10 cellular contexts compared by ENCODE assay signal in the genomic region with DNA sequence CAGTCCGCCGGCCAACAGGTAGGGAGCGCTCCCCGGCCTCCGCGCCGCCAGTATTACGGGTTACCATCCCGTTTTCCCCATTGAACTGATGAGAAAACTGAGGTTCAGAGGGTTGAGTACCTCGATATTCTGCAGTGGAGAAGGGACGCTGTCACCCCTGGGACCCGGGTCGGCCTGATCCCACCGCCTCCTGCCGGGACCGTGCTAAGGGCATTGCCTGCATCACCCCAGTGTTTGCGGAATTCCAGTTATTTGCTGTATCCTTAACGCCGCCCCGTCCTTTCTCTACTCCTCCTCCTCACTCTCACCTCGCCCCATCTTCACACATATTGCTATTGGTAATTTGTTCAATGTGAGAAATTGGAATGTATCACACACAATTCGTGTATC. TPM values are rescaled to one million over a fixed set of nuclear protein-coding genes. Genes with fewer than 3 reads are reported as not detected.
DNase-seq lines count a peak whose midpoint lies in the region; ATAC-seq and TF ChIP-seq lines count a peak whose summit lies in the region.
"Had no signal": no experiment of that assay in that cellular context is flagged by ENCODE, and none has a peak within 500 bp of the region (broad histone marks: within the 10 kb centered on the region; RNA-seq: fewer than 3 reads in every experiment).

No MANE protein-coding gene starts in this region.

- H3K4me3 Mint-ChIP-seq in activated CD4-positive, alpha-beta T cell treated with anti-CD3 and anti-CD28 coated beads for 36 hours: peak overlapping the region; percentile 44

- no peaks in the 10 kb centered on the region for H3K36me3 ChIP-seq in ascending aorta
- no peaks in the 10 kb centered on the region for H3K36me3 ChIP-seq in thymus (ENCODE audit: control insufficient read depth, insufficient read depth)

- 5% methylated on average over 22 of the region's 22 CpGs for WGBS in thymus

- no peaks in the 10 kb centered on the region for H3K9me3 ChIP-seq in ascending aorta
- no peaks in the 10 kb centered on the region for H3K9me3 ChIP-seq in thymus (ENCODE audit: control insufficient read depth)

- H3K4me3 ChIP-seq in ascending aorta (peak overlapping the region; percentile 93), thymus (ENCODE audit: low read length) (peak overlapping the region; percentile 37)

- H3K27me3 ChIP-seq in ascending aorta (no peaks in the 10 kb centered on the region), thymus (ENCODE audit: control insufficient read depth, insufficient read depth) (peaks cover 42% of the 10 kb centered on the region)

- H3K27ac Mint-ChIP-seq in activated CD4-positive, alpha-beta T cell treated with anti-CD3 and anti-CD28 coated beads for 36 hours: no peak overlapping the region

- peaks cover 61% of the 10 kb centered on the region for H3K27me3 Mint-ChIP-seq in activated CD4-positive, alpha-beta T cell treated with anti-CD3 and anti-CD28 coated beads for 36 hours

- no peak for DNase-seq in activated CD4-positive, alpha-beta T cell treated with anti-CD3 and anti-CD28 coated beads for 36 hours
- no peak for DNase-seq in activated CD4-positive, alpha-beta T cell treated with anti-CD3 and anti-CD28 coated beads for 4 hours
- DNase-seq in ascending aorta (ENCODE audit: low spot score in 2 of 2) (no peak), kidney glomerular epithelial cell (lab: John Stamatoyannopoulos, UW) (peak; percentile 6), NCI-H510A (lab: John Stamatoyannopoulos, UW) (no peak), NCI-H2196 treated with DMSO at 0.1 percent for 48 hours (lab: John Stamatoyannopoulos, UW; ENCODE audit: unreplicated experiment) (no peak), DMS 273 treated with DMSO at 0.1 percent for 48 hours (lab: John Stamatoyannopoulos, UW) (no peak)
- DNase-seq: activated CD4-positive, CD25-positive, alpha-beta regulatory T cell treated with anti-CD3 and anti-CD28 coated beads, Interleukin-2, amount 50 U/mL, for 72 hours had no signal

- POLR2A ChIA-PET in activated CD4-positive, alpha-beta T cell treated with anti-CD3 and anti-CD28 coated beads for 36 hours (lab: Charles Lee): no interaction called here

- peaks cover 10% of the 10 kb centered on the region for H3K4me1 Mint-ChIP-seq in activated CD4-positive, alpha-beta T cell treated with anti-CD3 and anti-CD28 coated beads for 36 hours

- CTCF ChIA-PET in activated CD4-positive, alpha-beta T cell treated with anti-CD3 and anti-CD28 coated beads for 36 hours (lab: Charles Lee): no interaction called here

- TF ChIP-seq CTCF in ascending aorta (IDR thresholded peaks at IDR 0.05): no peak

- no peaks in the 10 kb centered on the region for H3K9me3 Mint-ChIP-seq in activated CD4-positive, alpha-beta T cell treated with anti-CD3 and anti-CD28 coated beads for 36 hours (ENCODE audit: low read depth)

- intact Hi-C loops in activated CD4-positive, alpha-beta T cell treated with anti-CD3 and anti-CD28 coated beads for 36 hours (cut with DNase I, micrococcal nuclease): loop anchor here in 1 of 2 experiments (5.0 kb wide), 1 partner anchor 59 kb away; no protein-coding TSS in a partner anchor
- intact Hi-C loops in ascending aorta (cut with DNase I): loop anchor here (2.0 kb wide), 1 partner anchor 24 kb away; no protein-coding TSS in a partner anchor

- H3K36me3 Mint-ChIP-seq in activated CD4-positive, alpha-beta T cell treated with anti-CD3 and anti-CD28 coated beads for 36 hours (ENCODE audit: low read depth): no peaks in the 10 kb centered on the region

- peak overlapping the region; percentile 45 to 90 for H3K27ac ChIP-seq in ascending aorta
- H3K27ac ChIP-seq in thymus (ENCODE audit: low read depth): no peak overlapping the region
- H3K27ac ChIP-seq: HL-60 had no signal

- ATAC-seq in activated CD4-positive, alpha-beta T cell treated with anti-CD3 and anti-CD28 coated beads for 36 hours: no peak

- H3K4me1 ChIP-seq in ascending aorta (peaks cover 0 to 8% of the 10 kb centered on the region in 2 donors), thymus (ENCODE audit: control insufficient read depth, insufficient read depth, low read length) (no peaks in the 10 kb centered on the region)

RNA-seq across cellular contexts. Expression of a gene that starts 0.4 kb away (rescaled TPM):
- not detected for total RNA-seq in activated CD4-positive, alpha-beta T cell treated with anti-CD3 and anti-CD28 coated beads for 36 hours
- 85.1 TPM for total RNA-seq in ascending aorta
- 20.9 TPM for polyA plus RNA-seq in thymus

Comparison
In these comparisons a context has a peak if more than half of its experiments do, and no peak if none do; other contexts are left out.
1. RNA of a gene that starts 0.4 kb away (total RNA-seq): 85.1 TPM in ascending aorta (single experiment); not detected in activated CD4-positive, alpha-beta T cell treated with anti-CD3 and anti-CD28 coated beads for 36 hours; every median in the first group is over 10 times any median in the second.